11 cellular contexts compared by ENCODE assay signal in the genomic region with DNA sequence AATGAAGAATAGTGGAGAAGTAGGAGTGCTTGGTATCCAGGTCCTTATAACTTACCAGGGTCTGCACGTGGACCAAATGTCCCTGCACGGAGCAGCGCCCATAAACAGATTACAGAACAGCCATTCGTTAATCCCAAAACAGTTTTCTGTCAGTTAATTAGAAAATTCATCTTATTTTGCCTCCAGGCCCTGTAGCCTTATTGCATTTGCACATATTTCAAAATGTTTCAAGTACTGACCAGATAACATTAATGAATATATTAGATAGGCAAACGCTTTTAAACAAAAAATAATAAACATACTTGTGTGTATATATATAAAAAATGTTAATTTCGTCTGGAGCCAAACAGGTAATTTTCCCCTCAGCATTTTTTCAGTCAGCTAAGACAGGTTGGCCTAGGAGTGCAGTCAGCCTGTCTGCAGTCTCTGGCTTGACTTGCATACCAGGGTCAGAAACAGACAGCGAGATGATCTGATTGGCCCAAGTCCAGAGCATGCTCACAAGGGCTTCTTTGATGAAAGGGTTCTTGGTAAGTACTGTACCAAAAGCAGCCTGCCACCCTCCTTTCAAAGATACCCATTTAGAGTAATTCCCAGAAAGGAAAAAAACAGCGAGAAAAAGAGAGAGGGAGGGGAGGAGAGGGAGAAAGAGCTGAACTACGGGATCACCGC.
A peak's percentile ranks its signal among the peaks of the same experiment; 100 is the strongest.
DNase-seq lines count a peak whose midpoint lies in the region; ATAC-seq lines count a peak whose summit lies in the region.
"Had no signal": no experiment of that assay in that cellular context is flagged by ENCODE, and none has a peak within 500 bp of the region (broad histone marks: within the 10 kb centered on the region; RNA-seq: fewer than 3 reads in every experiment).

No MANE protein-coding gene starts in this region.

- no peak for ATAC-seq in HG03095 (IDR thresholded peaks at IDR 0.05; ENCODE audit: unreplicated experiment)
- ATAC-seq: effector memory CD8-positive, alpha-beta T cell had no signal

- DNase-seq in NCI-H2227 (lab: John Stamatoyannopoulos, UW; ENCODE audit: unreplicated experiment) (peak; percentile 36), astrocyte of the hippocampus (ENCODE audit: low read depth, low spot score) (peak; percentile 16), islet precursor cell (peak; percentile 96), putamen (ENCODE audit: low spot score) (peak; percentile 54), DMS79 (lab: John Stamatoyannopoulos, UW) (no peak)
- DNase-seq in activated naive CD4-positive, alpha-beta T cell treated with Interleukin-2 at 50 U/mL for 16 hours = no peak
- DNase-seq: activated naive CD4-positive, alpha-beta T cell treated with anti-CD3 and anti-CD28 coated beads, Interleukin-2, amount 10 ng/mL, durations not matched to agents 7 days and 5 days; DMS79 treated with DMSO at 0.1 percent for 48 hours; effector memory CD8-positive, alpha-beta T cell; stimulated activated CD4-positive, alpha-beta T cell treated with anti-CD3 and anti-CD28 coated beads, Interleukin-15, amount 100 ng/mL, for 24 hours had no signal

Comparison
In these comparisons a context has a peak if more than half of its experiments do, and no peak if none do; other contexts are left out.
1. DNase-seq: peak in NCI-H2227 (single experiment), astrocyte of the hippocampus (single experiment), islet precursor cell (single experiment) and putamen (single experiment); none in DMS79 (single experiment) and activated naive CD4-positive, alpha-beta T cell treated with Interleukin-2 at 50 U/mL for 16 hours (single experiment).